ENCODE assay signal across 8 cellular contexts in genomic region chr6:79536615-79536968, GRCh38. TPM values are rescaled to one million over a fixed set of nuclear protein-coding genes. Genes with fewer than 3 reads are reported as not detected.
DNase-seq lines count a peak whose midpoint lies in the region; ATAC-seq, FAIRE-seq and TF ChIP-seq lines count a peak whose summit lies in the region.

No MANE protein-coding gene starts in this region.

- intact Hi-C loops in breast epithelium (cut with DNase I; ENCODE audit: low total_unique reads): no loop called here

- TF ChIP-seq POLR2A in breast epithelium (IDR thresholded peaks at IDR 0.05): no peak

- TF ChIP-seq RAD21 in liver (IDR thresholded peaks at IDR 0.05): no peak

- H3K36me3 ChIP-seq in breast epithelium: no peaks in the 10 kb centered on the region
- no peaks in the 10 kb centered on the region for H3K36me3 ChIP-seq in liver (ENCODE audit: control insufficient read depth in 4 of 4, insufficient read depth in 3 of 4, low read depth in 1 of 4, low read length in 3 of 4)

- WGBS in liver: 5% methylated on average over 10 of the region's 10 CpGs

- peak overlapping the region; percentile 15 to 49 for H3K9ac ChIP-seq in liver (ENCODE audit: low read depth in 1 of 2, low read length in 2 of 2)

- no peak for ATAC-seq in GM19467 (IDR thresholded peaks at IDR 0.05; ENCODE audit: unreplicated experiment)

- H3K27me3 ChIP-seq in breast epithelium: no peaks in the 10 kb centered on the region
- no peaks in the 10 kb centered on the region for H3K27me3 ChIP-seq in liver (ENCODE audit: control insufficient read depth in 4 of 4, insufficient read depth in 4 of 4, low read length in 3 of 4)

- H3K27ac ChIP-seq in breast epithelium (peak overlapping the region; percentile 96 to 99), liver (ENCODE audit: low read depth in 1 of 2, low read length in 2 of 2) (peak overlapping the region; percentile 62 to 89)

- H3K4me3 ChIP-seq in breast epithelium (peak overlapping the region; percentile 74 to 97 (median 76)), liver (ENCODE audit: low read depth in 1 of 3, low read length in 3 of 3) (peak overlapping the region; percentile 70 to 88 (median 83))

- no peaks in the 10 kb centered on the region for H3K4me1 ChIP-seq in breast epithelium
- peaks cover 0 to 14% (median 6%) of the 10 kb centered on the region in 4 donors for H3K4me1 ChIP-seq in liver (ENCODE audit: control insufficient read depth in 4 of 4, insufficient read depth in 4 of 4, low read length in 3 of 4)

- TF ChIP-seq CTCF in breast epithelium (IDR thresholded peaks at IDR 0.05) (no peak), liver (IDR thresholded peaks at IDR 0.05; ENCODE audit: low read depth, low read length, missing input control) (no peak)

- H3K9me3 ChIP-seq in breast epithelium (no peaks in the 10 kb centered on the region), liver (ENCODE audit: control insufficient read depth in 4 of 4, low read length in 3 of 4) (no peaks in the 10 kb centered on the region)

- FAIRE-seq in urothelium cell line (lab: Jason Lieb, UNC): no peak

- peak; percentile 6 for DNase-seq in stimulated activated CD4-positive, alpha-beta T cell treated with anti-CD3 and anti-CD28 coated beads, Interleukin-15, amount 100 ng/mL, for 24 hours
- no peak for DNase-seq in stimulated activated CD4-positive, alpha-beta T cell treated with anti-CD3 and anti-CD28 coated beads, Interleukin-2, amount 100 ng/mL, for 24 hours
- DNase-seq in breast epithelium (ENCODE audit: low spot score in 2 of 2) (peak; percentile 41 to 54), urothelium cell line (ENCODE audit: low spot score) (peak; percentile 8), Ammon's horn (ENCODE audit: low spot score) (no peak), COLO829 (ENCODE audit: low spot score) (no peak)

TF ChIP-seq in liver, 16 proteins besides CTCF, POLR2A, EP300 and RAD21:
- TF ChIP-seq NR2F2 (IDR thresholded peaks at IDR 0.05) (no peak), HNF4A (conservative IDR thresholded peaks at IDR 0.05) (no peak), SP1 (IDR thresholded peaks at IDR 0.05) (no peak), REST (IDR thresholded peaks at IDR 0.05) (no peak), ATF3 (IDR thresholded peaks at IDR 0.05) (no peak), EGR1 (IDR thresholded peaks at IDR 0.05; ENCODE audit: low read depth in 2 of 2) (no peak), YY1 (IDR thresholded peaks at IDR 0.05) (no peak), RXRA (IDR thresholded peaks at IDR 0.05) (no peak), MAX (IDR thresholded peaks at IDR 0.05) (no peak)

RNA-seq across cellular contexts. Expression of gene LCA5, which starts 0.6 kb away (rescaled TPM):
- total RNA-seq in breast epithelium: 10 to 100 TPM in 1 of 3 donors, 1 to 10 TPM in 2; 8.0 to 15.2 (median 8.2) TPM
- total RNA-seq in liver: 1 to 10 TPM in 1 of 2 donors, under 1 TPM in 1; 0.84 to 1.8 TPM
- polyA plus RNA-seq in liver: under 1 TPM; 0.39 to 0.46 TPM

Comparison
In these comparisons a context has a peak if more than half of its experiments do, and no peak if none do; other contexts are left out.
1. DNase-seq: peak in stimulated activated CD4-positive, alpha-beta T cell treated with anti-CD3 and anti-CD28 coated beads, Interleukin-15, amount 100 ng/mL, for 24 hours (single experiment), breast epithelium (2 of 2) and urothelium cell line (single experiment); none in stimulated activated CD4-positive, alpha-beta T cell treated with anti-CD3 and anti-CD28 coated beads, Interleukin-2, amount 100 ng/mL, for 24 hours (0 of 2), Ammon's horn (single experiment) and COLO829 (single experiment).